In genomic region chr17:41787021-41787418, GRCh38 we compare ENCODE assay signal across 8 cellular contexts. TPM values are rescaled to one million over a fixed set of nuclear protein-coding genes. Genes with fewer than 3 reads are reported as not detected.
A peak's percentile ranks its signal among the peaks of the same experiment; 100 is the strongest.
DNase-seq lines count a peak whose midpoint lies in the region; ATAC-seq, FAIRE-seq and TF ChIP-seq lines count a peak whose summit lies in the region.

No MANE protein-coding gene starts in this region.

- in situ Hi-C loops in HepG2 (cut with HindIII; ENCODE audit: extremely low pct_ligation_motif_present, low pct_unique_long_range_greater_than_20kb), result no loop called here

- TF ChIP-seq POLR2A in HepG2 (IDR thresholded peaks at IDR 0.05; ENCODE audit: insufficient read depth in 1 of 2, low read depth in 2 of 2, low read length in 2 of 2) (no peak), right lobe of liver (IDR thresholded peaks at IDR 0.05) (no peak), uterus (IDR thresholded peaks at IDR 0.05) (no peak)

- H3K9me3 ChIP-seq in HepG2 (ENCODE audit: low read length) (no peaks in the 10 kb centered on the region), right lobe of liver (no peaks in the 10 kb centered on the region), mucosa of stomach (ENCODE audit: control insufficient read depth, low read length) (no peaks in the 10 kb centered on the region), uterus (no peaks in the 10 kb centered on the region)

- peaks cover 3% of the 10 kb centered on the region; the same call in 1 of the 2 replicates for H4K20me1 ChIP-seq in HepG2 (ENCODE audit: insufficient read depth, low read length)

- no peak overlapping the region for H2AFZ ChIP-seq in HepG2 (ENCODE audit: low read length)

- H3K79me2 ChIP-seq in HepG2 (ENCODE audit: insufficient read depth, low read length), result peaks cover 6% of the 10 kb centered on the region

- H3K36me3 ChIP-seq in HepG2 (replicated peaks in 1 of 2; ENCODE audit: control insufficient read depth in 1 of 2, insufficient read depth in 2 of 2, low read length in 2 of 2) (no peaks in the 10 kb centered on the region), right lobe of liver (no peaks in the 10 kb centered on the region), mucosa of stomach (ENCODE audit: control insufficient read depth, insufficient read depth, low read length) (no peaks in the 10 kb centered on the region), uterus (no peaks in the 10 kb centered on the region)

- H3K27ac Mint-ChIP-seq in MCF 10A (ENCODE audit: low read depth, unreplicated experiment), result no peak overlapping the region

- H3K27me3 Mint-ChIP-seq in MCF 10A (ENCODE audit: insufficient read depth, unreplicated experiment), result no peaks in the 10 kb centered on the region

- DNase-seq in HepG2 (ENCODE audit: low spot score) (no peak), right lobe of liver (no peak), MCF 10A (ENCODE audit: unreplicated experiment) (no peak), uterus (no peak), HT-29 (ENCODE audit: low spot score) (no peak), foreskin melanocyte (no peak), dedifferentiated amniotic fluid mesenchymal stem cell (ENCODE audit: extremely low spot score) (no peak)

- H3K4me3 ChIP-seq in HepG2 (replicated peaks in 1 of 3; ENCODE audit: insufficient read depth in 1 of 3, low read depth in 2 of 3, low read length in 3 of 3) (no peak overlapping the region), right lobe of liver (no peak overlapping the region), mucosa of stomach (ENCODE audit: low read length) (peak overlapping the region; percentile 2), uterus (no peak overlapping the region)

- TF ChIP-seq EP300 in HepG2 (IDR thresholded peaks at IDR 0.05; ENCODE audit: low read depth in 2 of 2, low read length in 2 of 2) (no peak), HepG2 (CRISPR knock-in tag; IDR thresholded peaks at IDR 0.05; ENCODE audit: borderline replicate concordance) (no peak)

- intact Hi-C loops in HepG2 (cut with micrococcal nuclease; ENCODE audit: unreplicated experiment) (no loop called here), right lobe of liver (cut with DNase I) (no loop called here), MCF 10A (cut with micrococcal nuclease) (no loop called here), uterus (cut with DNase I; ENCODE audit: low total_unique reads) (no loop called here)

- H3K9me3 Mint-ChIP-seq in MCF 10A (ENCODE audit: unreplicated experiment), result no peaks in the 10 kb centered on the region

- H3K4me3 Mint-ChIP-seq in MCF 10A (ENCODE audit: unreplicated experiment), result peak overlapping the region; percentile 74

- TF ChIP-seq CTCF in HepG2 (CRISPR knock-in tag; IDR thresholded peaks at IDR 0.05) (no peak), right lobe of liver (IDR thresholded peaks at IDR 0.05) (no peak), MCF 10A (IDR thresholded peaks at IDR 0.05; ENCODE audit: unreplicated experiment) (no peak), uterus (IDR thresholded peaks at IDR 0.05) (no peak)

- ATAC-seq in HepG2, result no peak
- no peak for ATAC-seq in right lobe of liver

- H3K4me1 ChIP-seq in HepG2 (ENCODE audit: insufficient read depth, low read length), result peaks cover 34% of the 10 kb centered on the region
- H3K4me1 ChIP-seq in right lobe of liver, result peaks cover 0 to 31% (median 10%) of the 10 kb centered on the region in 4 donors
- H3K4me1 ChIP-seq in mucosa of stomach (ENCODE audit: control insufficient read depth, insufficient read depth, low read length), result peaks cover 53% of the 10 kb centered on the region
- peaks cover 0 to 11% of the 10 kb centered on the region in 2 donors for H3K4me1 ChIP-seq in uterus

- H3K9ac ChIP-seq in HepG2 (ENCODE audit: insufficient read depth, low read depth, low read length) (no peak overlapping the region), mucosa of stomach (ENCODE audit: low read length) (peak overlapping the region; percentile 48)

- H3K4me2 ChIP-seq in HepG2 (ENCODE audit: low read depth, low read length), result peak overlapping the region; percentile 57

- H3K27me3 ChIP-seq in HepG2 (ENCODE audit: control insufficient read depth in 1 of 2, insufficient read depth in 2 of 2, low read length in 2 of 2) (no peaks in the 10 kb centered on the region; a peak in 1 of 5 replicates), right lobe of liver (no peaks in the 10 kb centered on the region), mucosa of stomach (ENCODE audit: control insufficient read depth, insufficient read depth, low read length) (no peaks in the 10 kb centered on the region), uterus (no peaks in the 10 kb centered on the region)

- H3K27ac ChIP-seq in HepG2 (ENCODE audit: extremely low read length, insufficient read depth, low read length) (no peak overlapping the region), right lobe of liver (no peak overlapping the region), uterus (peak overlapping the region; percentile 62 to 69)

- POLR2A ChIA-PET in HepG2 (lab: Yijun Ruan, JAX), result interaction anchor here (0.6 to 3.5 kb wide), 32 partner anchors 10 to 230 kb away, joined by 3 to 95 read pairs (median 5); partner anchors contain the start of genes DNAJC7, EIF1, FKBP10 and HAP1
- POLR2A ChIA-PET in MCF 10A (lab: Yijun Ruan, JAX), result interaction anchor here (0.7 to 18.0 kb wide), 20 partner anchors 11 to 1806 kb away, joined by 3 to 599 read pairs (median 6); partner anchors contain the start of genes ACLY, CNP, EIF1 and FKBP10

- H3K36me3 Mint-ChIP-seq in MCF 10A (ENCODE audit: insufficient read depth, unreplicated experiment), result peaks cover 18% of the 10 kb centered on the region

- CTCF ChIA-PET in HepG2 (lab: Yijun Ruan, JAX; ENCODE audit: low intra/inter-chr PET ratio, low total read pairs) (interaction anchor here (1.0 to 1.3 kb wide), 5 partner anchors 9 to 49 kb away, joined by 3 to 7 read pairs (median 4); no protein-coding TSS in a partner anchor), MCF 10A (lab: Yijun Ruan, JAX) (interaction anchor here (0.6 to 4.3 kb wide), 10 partner anchors 8 to 233 kb away, joined by 3 to 73 read pairs (median 4); no protein-coding TSS in a partner anchor)

- peaks cover 31% of the 10 kb centered on the region for H3K4me1 Mint-ChIP-seq in MCF 10A (ENCODE audit: insufficient read depth, unreplicated experiment)

- WGBS in HepG2 (ENCODE audit: low lambda C conversion rate), result 25% methylated on average over 4 of the region's 4 CpGs
- 18% methylated on average over 4 of the region's 4 CpGs for WGBS in right lobe of liver (ENCODE audit: insufficient coverage, low coverage, low lambda C conversion rate, missing lambda C conversion rate)

- no TSS peak for BruUV-seq in HepG2 (replicated peaks; lab: Mats Ljungman, UMichigan)
- BruUV-seq in MCF 10A (replicated peaks; lab: Mats Ljungman, UMichigan), result TSS peak; percentile 52

- TF ChIP-seq RAD21 in HepG2 (CRISPR knock-in tag; IDR thresholded peaks at IDR 0.05), result no peak

- FAIRE-seq in HepG2 (lab: Jason Lieb, UNC), result no peak

RNA-seq across cellular contexts. Expression of gene JUP, which starts 0.5 kb away (rescaled TPM):
- total RNA-seq in HepG2 (2016; rRNA removed; fragmentation: Illumina TruSeq; extraction: Trizol) (20.6 and 20.9 TPM in 2 replicates), right lobe of liver (10 to 100 TPM; 54.3 to 74.8 (median 65.7) TPM), MCF 10A (2022) (112 and 131 TPM in 2 replicates), uterus (100 to 1,000 TPM in 1 of 4 donors, 10 to 100 TPM in 3; 49.1 to 110 (median 70.0) TPM)
- total RNA-seq in HepG2 (2016; cell fraction: cytosol; rRNA removed; fragmentation: Illumina TruSeq; extraction: Trizol; ENCODE audit: low read depth), result 6.9 and 7.8 TPM in 2 replicates
- 16.7 and 22.4 TPM in 2 replicates for total RNA-seq in HepG2 (2016; cell fraction: insoluble cytoplasmic fraction; rRNA removed; fragmentation: Illumina TruSeq; extraction: Trizol)
- 11.7 and 12.0 TPM in 2 replicates for total RNA-seq in HepG2 (2016; cell fraction: membrane; rRNA removed; fragmentation: Illumina TruSeq; extraction: Trizol)
- 15.0 and 20.7 TPM in 2 replicates for total RNA-seq in HepG2 (2016; cell fraction: nucleus; rRNA removed; fragmentation: Illumina TruSeq; extraction: Trizol)
- 12.1 and 21.4 TPM in 2 replicates for polyA plus RNA-seq in HepG2 (2011; rRNA removed)
- 8.9 and 10.9 TPM in 2 replicates for polyA plus RNA-seq in HepG2 (2011; cell fraction: cytosol; rRNA removed)
- polyA plus RNA-seq in HepG2 (2011; cell fraction: nucleus; rRNA removed), result 23.8 and 30.1 TPM in 2 replicates
- polyA plus RNA-seq in HepG2 (2012), result 36.1 and 37.0 TPM in 2 replicates
- 3.5 and 4.6 TPM in 2 replicates for polyA plus RNA-seq in HepG2 (2016; cell fraction: cytosol; fragmentation: Illumina TruSeq; extraction: Trizol; ENCODE audit: low read depth)
- 22.1 and 35.3 TPM in 2 replicates for polyA plus RNA-seq in HepG2 (2016; cell fraction: insoluble cytoplasmic fraction; fragmentation: Illumina TruSeq; extraction: Trizol; ENCODE audit: low read depth)
- 9.5 and 10.0 TPM in 2 replicates for polyA plus RNA-seq in HepG2 (2016; cell fraction: membrane; fragmentation: Illumina TruSeq; extraction: Trizol; ENCODE audit: low read depth)
- 24.1 and 25.5 TPM in 2 replicates for polyA plus RNA-seq in HepG2 (2016; cell fraction: nucleus; fragmentation: Illumina TruSeq; extraction: Trizol; ENCODE audit: insufficient read depth, low read depth)
- 43.6 and 59.1 TPM in 2 replicates for polyA minus RNA-seq in HepG2 (2011; rRNA and poly(A)+ RNA removed; ENCODE audit: low replicate concordance)
- 25.9 and 32.6 TPM in 2 replicates for polyA minus RNA-seq in HepG2 (2011; cell fraction: cytosol; rRNA and poly(A)+ RNA removed)
- 13.5 and 13.8 TPM in 2 replicates for polyA minus RNA-seq in HepG2 (2011; cell fraction: nucleus; rRNA and poly(A)+ RNA removed)
- total RNA-seq in HT-29 (2014; rRNA removed; shearing (Covaris generic)), result 477 and 498 TPM in 2 replicates

RNA-seq across cellular contexts. Expression of gene P3H4, which starts 24.7 kb away (rescaled TPM):
- total RNA-seq in HepG2 (2016; rRNA removed; fragmentation: Illumina TruSeq; extraction: Trizol) (13.5 and 37.1 TPM in 2 replicates), right lobe of liver (1 to 10 TPM; 1.8 to 3.8 (median 2.8) TPM), MCF 10A (2022) (36.4 and 41.5 TPM in 2 replicates), uterus (10 to 100 TPM in 3 of 4 donors, 1 to 10 TPM in 1; 10.0 to 67.0 (median 35.1) TPM)
- 12.6 and 14.5 TPM in 2 replicates for total RNA-seq in HepG2 (2016; cell fraction: cytosol; rRNA removed; fragmentation: Illumina TruSeq; extraction: Trizol; ENCODE audit: low read depth)
- 12.2 and 37.7 TPM in 2 replicates for total RNA-seq in HepG2 (2016; cell fraction: insoluble cytoplasmic fraction; rRNA removed; fragmentation: Illumina TruSeq; extraction: Trizol)
- total RNA-seq in HepG2 (2016; cell fraction: membrane; rRNA removed; fragmentation: Illumina TruSeq; extraction: Trizol), result 17.3 and 17.5 TPM in 2 replicates
- total RNA-seq in HepG2 (2016; cell fraction: nucleus; rRNA removed; fragmentation: Illumina TruSeq; extraction: Trizol), result 28.1 and 32.5 TPM in 2 replicates
- 50.6 and 54.9 TPM in 2 replicates for polyA plus RNA-seq in HepG2 (2011; rRNA removed)
- polyA plus RNA-seq in HepG2 (2011; cell fraction: cytosol; rRNA removed), result 37.2 and 55.7 TPM in 2 replicates
- polyA plus RNA-seq in HepG2 (2011; cell fraction: nucleus; rRNA removed), result 33.0 and 36.4 TPM in 2 replicates
- polyA plus RNA-seq in HepG2 (2012), result 22.4 and 34.3 TPM in 2 replicates
- polyA plus RNA-seq in HepG2 (2016; cell fraction: cytosol; fragmentation: Illumina TruSeq; extraction: Trizol; ENCODE audit: low read depth), result 4.6 and 5.5 TPM in 2 replicates
- polyA plus RNA-seq in HepG2 (2016; cell fraction: insoluble cytoplasmic fraction; fragmentation: Illumina TruSeq; extraction: Trizol; ENCODE audit: low read depth), result 14.8 and 17.0 TPM in 2 replicates
- polyA plus RNA-seq in HepG2 (2016; cell fraction: membrane; fragmentation: Illumina TruSeq; extraction: Trizol; ENCODE audit: low read depth), result 9.6 and 11.3 TPM in 2 replicates
- 63.5 and 69.5 TPM in 2 replicates for polyA plus RNA-seq in HepG2 (2016; cell fraction: nucleus; fragmentation: Illumina TruSeq; extraction: Trizol; ENCODE audit: insufficient read depth, low read depth)
- polyA minus RNA-seq in HepG2 (2011; rRNA and poly(A)+ RNA removed; ENCODE audit: low replicate concordance), result 44.3 and 65.0 TPM in 2 replicates
- polyA minus RNA-seq in HepG2 (2011; cell fraction: cytosol; rRNA and poly(A)+ RNA removed), result 22.5 and 26.8 TPM in 2 replicates
- 21.6 and 23.9 TPM in 2 replicates for polyA minus RNA-seq in HepG2 (2011; cell fraction: nucleus; rRNA and poly(A)+ RNA removed)
- 45.2 and 54.7 TPM in 2 replicates for total RNA-seq in HT-29 (2014; rRNA removed; shearing (Covaris generic))

RNA-seq across cellular contexts. Expression of gene FKBP10, which starts 25.8 kb away (rescaled TPM):
- total RNA-seq in HepG2 (2016; rRNA removed; fragmentation: Illumina TruSeq; extraction: Trizol) (46.5 and 149 TPM in 2 replicates), right lobe of liver (1 to 10 TPM; 2.4 to 5.1 (median 4.0) TPM), MCF 10A (2022) (142 and 159 TPM in 2 replicates), uterus (100 to 1,000 TPM in 2 of 4 donors, 10 to 100 TPM in 2; 22.9 to 226 (median 89.5) TPM)
- total RNA-seq in HepG2 (2016; cell fraction: cytosol; rRNA removed; fragmentation: Illumina TruSeq; extraction: Trizol; ENCODE audit: low read depth), result 31.7 and 32.8 TPM in 2 replicates
- 37.6 and 157 TPM in 2 replicates for total RNA-seq in HepG2 (2016; cell fraction: insoluble cytoplasmic fraction; rRNA removed; fragmentation: Illumina TruSeq; extraction: Trizol)
- total RNA-seq in HepG2 (2016; cell fraction: membrane; rRNA removed; fragmentation: Illumina TruSeq; extraction: Trizol), result 42.3 and 48.1 TPM in 2 replicates
- total RNA-seq in HepG2 (2016; cell fraction: nucleus; rRNA removed; fragmentation: Illumina TruSeq; extraction: Trizol), result 148 and 181 TPM in 2 replicates
- 543 and 573 TPM in 2 replicates for polyA plus RNA-seq in HepG2 (2011; rRNA removed)
- polyA plus RNA-seq in HepG2 (2011; cell fraction: cytosol; rRNA removed), result 288 and 579 TPM in 2 replicates
- polyA plus RNA-seq in HepG2 (2011; cell fraction: nucleus; rRNA removed), result 3,059 and 4,867 TPM in 2 replicates
- 224 and 292 TPM in 2 replicates for polyA plus RNA-seq in HepG2 (2012)
- polyA plus RNA-seq in HepG2 (2016; cell fraction: cytosol; fragmentation: Illumina TruSeq; extraction: Trizol; ENCODE audit: low read depth), result 18.4 and 19.7 TPM in 2 replicates
- polyA plus RNA-seq in HepG2 (2016; cell fraction: insoluble cytoplasmic fraction; fragmentation: Illumina TruSeq; extraction: Trizol; ENCODE audit: low read depth), result 46.0 and 56.5 TPM in 2 replicates
- polyA plus RNA-seq in HepG2 (2016; cell fraction: membrane; fragmentation: Illumina TruSeq; extraction: Trizol; ENCODE audit: low read depth), result 32.1 and 36.5 TPM in 2 replicates
- 597 and 623 TPM in 2 replicates for polyA plus RNA-seq in HepG2 (2016; cell fraction: nucleus; fragmentation: Illumina TruSeq; extraction: Trizol; ENCODE audit: insufficient read depth, low read depth)
- polyA minus RNA-seq in HepG2 (2011; rRNA and poly(A)+ RNA removed; ENCODE audit: low replicate concordance), result 133 and 613 TPM in 2 replicates
- 159 and 170 TPM in 2 replicates for polyA minus RNA-seq in HepG2 (2011; cell fraction: cytosol; rRNA and poly(A)+ RNA removed)
- 231 and 275 TPM in 2 replicates for polyA minus RNA-seq in HepG2 (2011; cell fraction: nucleus; rRNA and poly(A)+ RNA removed)
- 52.4 and 68.0 TPM in 2 replicates for total RNA-seq in HT-29 (2014; rRNA removed; shearing (Covaris generic))

RNA-seq across cellular contexts. Expression of gene NT5C3B, which starts 49.0 kb away (rescaled TPM):
- 92.1 and 104 TPM in 2 replicates for total RNA-seq in HepG2 (2016; rRNA removed; fragmentation: Illumina TruSeq; extraction: Trizol)
- total RNA-seq in HepG2 (2016; cell fraction: cytosol; rRNA removed; fragmentation: Illumina TruSeq; extraction: Trizol; ENCODE audit: low read depth), result 128 and 164 TPM in 2 replicates
- 87.1 and 106 TPM in 2 replicates for total RNA-seq in HepG2 (2016; cell fraction: insoluble cytoplasmic fraction; rRNA removed; fragmentation: Illumina TruSeq; extraction: Trizol)
- total RNA-seq in HepG2 (2016; cell fraction: membrane; rRNA removed; fragmentation: Illumina TruSeq; extraction: Trizol), result 198 and 220 TPM in 2 replicates
- 52.2 and 64.7 TPM in 2 replicates for total RNA-seq in HepG2 (2016; cell fraction: nucleus; rRNA removed; fragmentation: Illumina TruSeq; extraction: Trizol)
- polyA plus RNA-seq in HepG2 (2011; rRNA removed), result 119 and 126 TPM in 2 replicates
- 116 and 145 TPM in 2 replicates for polyA plus RNA-seq in HepG2 (2011; cell fraction: cytosol; rRNA removed)
- 119 TPM in 2 replicates for polyA plus RNA-seq in HepG2 (2011; cell fraction: nucleus; rRNA removed)
- 77.4 and 82.6 TPM in 2 replicates for polyA plus RNA-seq in HepG2 (2012)
- 148 and 199 TPM in 2 replicates for polyA plus RNA-seq in HepG2 (2016; cell fraction: cytosol; fragmentation: Illumina TruSeq; extraction: Trizol; ENCODE audit: low read depth)
- polyA plus RNA-seq in HepG2 (2016; cell fraction: insoluble cytoplasmic fraction; fragmentation: Illumina TruSeq; extraction: Trizol; ENCODE audit: low read depth), result 108 and 113 TPM in 2 replicates
- polyA plus RNA-seq in HepG2 (2016; cell fraction: membrane; fragmentation: Illumina TruSeq; extraction: Trizol; ENCODE audit: low read depth), result 207 and 224 TPM in 2 replicates
- 109 and 119 TPM in 2 replicates for polyA plus RNA-seq in HepG2 (2016; cell fraction: nucleus; fragmentation: Illumina TruSeq; extraction: Trizol; ENCODE audit: insufficient read depth, low read depth)
- 36.5 and 43.6 TPM in 2 replicates for polyA minus RNA-seq in HepG2 (2011; rRNA and poly(A)+ RNA removed; ENCODE audit: low replicate concordance)
- 32.3 and 34.1 TPM in 2 replicates for polyA minus RNA-seq in HepG2 (2011; cell fraction: cytosol; rRNA and poly(A)+ RNA removed)
- polyA minus RNA-seq in HepG2 (2011; cell fraction: nucleus; rRNA and poly(A)+ RNA removed), result 48.5 and 53.7 TPM in 2 replicates
- 10 to 100 TPM; 19.9 to 30.7 (median 23.1) TPM for total RNA-seq in right lobe of liver
- total RNA-seq in MCF 10A (2022), result 59.8 and 65.1 TPM in 2 replicates
- 10 to 100 TPM; 32.5 to 77.9 (median 68.1) TPM for total RNA-seq in uterus
- 35.8 and 39.0 TPM in 2 replicates for total RNA-seq in HT-29 (2014; rRNA removed; shearing (Covaris generic))

RNA-seq across cellular contexts. Expression of gene KLHL10, which starts 50.6 kb away (rescaled TPM):
- total RNA-seq in HepG2 (2016; rRNA removed; fragmentation: Illumina TruSeq; extraction: Trizol) (0.04 TPM in 1 of 2 replicates, not detected in the other), right lobe of liver (not detected), MCF 10A (2022) (not detected in 2 replicates), uterus (1 to 10 TPM in 1 of 4 donors, under 1 TPM in 1, not detected in 2; 0.70 to 1.2 TPM)
- total RNA-seq in HepG2 (2016; cell fraction: cytosol; rRNA removed; fragmentation: Illumina TruSeq; extraction: Trizol; ENCODE audit: low read depth), result 0.09 TPM in 1 of 2 replicates, not detected in the other
- 0.04 and 0.09 TPM in 2 replicates for total RNA-seq in HepG2 (2016; cell fraction: insoluble cytoplasmic fraction; rRNA removed; fragmentation: Illumina TruSeq; extraction: Trizol)
- not detected in 2 replicates for total RNA-seq in HepG2 (2016; cell fraction: membrane; rRNA removed; fragmentation: Illumina TruSeq; extraction: Trizol)
- total RNA-seq in HepG2 (2016; cell fraction: nucleus; rRNA removed; fragmentation: Illumina TruSeq; extraction: Trizol), result not detected in 2 replicates
- 0.05 and 0.08 TPM in 2 replicates for polyA plus RNA-seq in HepG2 (2011; rRNA removed)
- polyA plus RNA-seq in HepG2 (2011; cell fraction: cytosol; rRNA removed), result 0.03 TPM in 1 of 2 replicates, not detected in the other
- polyA plus RNA-seq in HepG2 (2011; cell fraction: nucleus; rRNA removed), result 0.05 and 0.13 TPM in 2 replicates
- not detected in 2 replicates for polyA plus RNA-seq in HepG2 (2012)
- not detected in 2 replicates for polyA plus RNA-seq in HepG2 (2016; cell fraction: cytosol; fragmentation: Illumina TruSeq; extraction: Trizol; ENCODE audit: low read depth)
- polyA plus RNA-seq in HepG2 (2016; cell fraction: insoluble cytoplasmic fraction; fragmentation: Illumina TruSeq; extraction: Trizol; ENCODE audit: low read depth), result not detected in 2 replicates
- not detected in 2 replicates for polyA plus RNA-seq in HepG2 (2016; cell fraction: membrane; fragmentation: Illumina TruSeq; extraction: Trizol; ENCODE audit: low read depth)
- polyA plus RNA-seq in HepG2 (2016; cell fraction: nucleus; fragmentation: Illumina TruSeq; extraction: Trizol; ENCODE audit: insufficient read depth, low read depth), result not detected in 2 replicates
- 0.12 TPM in 1 of 2 replicates, not detected in the other for polyA minus RNA-seq in HepG2 (2011; rRNA and poly(A)+ RNA removed; ENCODE audit: low replicate concordance)
- polyA minus RNA-seq in HepG2 (2011; cell fraction: cytosol; rRNA and poly(A)+ RNA removed), result not detected in 2 replicates
- not detected in 2 replicates for polyA minus RNA-seq in HepG2 (2011; cell fraction: nucleus; rRNA and poly(A)+ RNA removed)
- total RNA-seq in HT-29 (2014; rRNA removed; shearing (Covaris generic)), result not detected in 2 replicates

Comparison
In these comparisons a context has a peak if more than half of its experiments do, and no peak if none do; other contexts are left out.
1. H3K27ac ChIP-seq: peak in uterus (2 of 2); none in HepG2 (single experiment) and right lobe of liver (0 of 3).